Comparison of ENCODE assay signal across 8 cellular contexts in the genomic region with DNA sequence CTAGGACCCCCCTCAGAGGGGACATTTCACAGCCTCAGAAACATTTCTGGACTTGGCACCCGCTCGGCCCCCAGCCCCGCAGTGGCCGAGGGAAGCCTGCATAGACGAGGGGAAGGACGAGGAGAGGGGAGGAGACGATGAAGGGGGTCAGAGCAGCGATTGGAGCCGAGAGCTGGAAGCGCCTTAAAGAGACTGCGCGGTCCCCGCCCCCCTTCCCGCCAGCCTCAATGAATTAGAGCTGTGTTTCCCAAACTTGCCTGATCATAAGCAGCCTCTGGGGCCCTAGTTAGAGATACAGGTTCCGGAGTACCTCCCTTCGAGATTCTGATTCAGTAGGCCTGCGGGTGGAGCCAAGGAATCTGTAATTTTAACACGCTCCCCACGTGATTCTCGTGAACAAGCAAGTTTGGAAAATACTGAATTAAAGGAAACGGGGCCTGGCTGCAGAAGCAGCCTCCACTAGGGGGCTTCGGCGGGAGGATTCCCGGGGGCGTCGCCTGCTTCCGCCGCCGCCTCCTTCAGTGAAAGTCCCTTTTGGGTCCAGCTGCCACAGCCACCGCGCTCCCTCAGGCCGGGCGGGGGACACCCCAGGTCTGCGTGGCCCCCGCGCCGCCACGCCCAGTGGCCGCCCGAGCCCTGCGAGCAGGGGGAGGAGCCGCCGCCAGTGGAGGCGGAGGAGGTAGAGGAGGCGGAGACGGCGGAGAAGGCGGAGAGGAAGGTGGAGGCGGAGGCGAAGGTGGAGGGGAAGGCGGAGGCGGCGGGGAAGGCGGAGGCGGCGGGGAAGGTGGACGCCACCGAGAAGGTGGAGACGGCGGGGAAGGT. TPM values are rescaled to one million over a fixed set of nuclear protein-coding genes. Genes with fewer than 3 reads are reported as not detected.
DNase-seq lines count a peak whose midpoint lies in the region; ATAC-seq, FAIRE-seq and TF ChIP-seq lines count a peak whose summit lies in the region.

TSS of gene USP27X (plus strand) at position 651 of the 822 bp plus-strand sequence. CDS start 824 bp downstream, outside the sequence.

- CTCF ChIA-PET in GM10248 (lab: Yijun Ruan, JAX), result interaction anchor here (0.9 to 1.5 kb wide), 2 partner anchors 9 to 10 kb away, joined by 3 read pairs; no protein-coding TSS in a partner anchor

- H3K4me3 ChIP-seq in pancreas, result peak within 1 kb of the TSS; percentile 31 to 52 (median 42)
- H3K4me3 ChIP-seq in tibial artery, result peak within 1 kb of the TSS; percentile 68 to 80

- DNase-seq in GM10248 (ENCODE audit: extremely low spot score) (peak; percentile 77), HFFc6 (peak; percentile 82), MV-4-11 (lab: John Stamatoyannopoulos, UW) (peak; percentile 54), SKM-1 (lab: John Stamatoyannopoulos, UW; ENCODE audit: unreplicated experiment) (peak; percentile 19), Right ventricle myocardium superior (peak; percentile 83), pancreas (peak; percentile 78 to 92 (median 82)), tibial artery (peak; percentile 76 to 88)
- DNase-seq in activated naive CD8-positive, alpha-beta T cell treated with anti-CD3 and anti-CD28 coated beads for 36 hours, result peak; percentile 76

- H3K27ac Mint-ChIP-seq in HFFc6, result peak within 1 kb of the TSS; percentile 84
- peak within 1 kb of the TSS; percentile 67 for H3K27ac Mint-ChIP-seq in activated naive CD8-positive, alpha-beta T cell treated with anti-CD3 and anti-CD28 coated beads for 36 hours

- POLR2A ChIA-PET in GM10248 (lab: Yijun Ruan, JAX), result no interaction called here

- H3K4me3 Mint-ChIP-seq in HFFc6, result peak within 1 kb of the TSS; percentile 89
- H3K4me3 Mint-ChIP-seq in activated naive CD8-positive, alpha-beta T cell treated with anti-CD3 and anti-CD28 coated beads for 36 hours, result peak within 1 kb of the TSS; percentile 71

- peaks cover 19% of the 10 kb centered on the region for H3K4me1 Mint-ChIP-seq in HFFc6 (ENCODE audit: low read depth)
- H3K4me1 Mint-ChIP-seq in activated naive CD8-positive, alpha-beta T cell treated with anti-CD3 and anti-CD28 coated beads for 36 hours, result peaks cover 16% of the 10 kb centered on the region

- H3K4me1 ChIP-seq in pancreas (no peaks in the 10 kb centered on the region), tibial artery (peaks cover 0 to 34% (median 7%) of the 10 kb centered on the region in 4 donors)

- TF ChIP-seq CTCF in GM10248 (IDR thresholded peaks at IDR 0.05; ENCODE audit: control extremely low read depth, extremely low read depth, low read depth, missing control alignments) (peak; percentile 39), HFFc6 (IDR thresholded peaks at IDR 0.05) (peak; percentile 77), pancreas (IDR thresholded peaks at IDR 0.05) (peak; percentile 19 to 40 (median 26)), tibial artery (IDR thresholded peaks at IDR 0.05) (peak; percentile 49 to 57)

- peak within 1 kb of the TSS; percentile 44 to 79 (median 60) for H3K27ac ChIP-seq in pancreas
- peak within 1 kb of the TSS; percentile 89 to 94 for H3K27ac ChIP-seq in tibial artery

- no peaks in the 10 kb centered on the region for H3K36me3 Mint-ChIP-seq in HFFc6 (ENCODE audit: low read depth)
- no peaks in the 10 kb centered on the region for H3K36me3 Mint-ChIP-seq in activated naive CD8-positive, alpha-beta T cell treated with anti-CD3 and anti-CD28 coated beads for 36 hours

- no peak for FAIRE-seq in pancreas (lab: Jason Lieb, UNC)

- ATAC-seq in Right ventricle myocardium superior (ENCODE audit: poor library complexity) (peak; percentile 96), pancreas (peak; percentile 89 to 93 (median 92))

- no peaks in the 10 kb centered on the region for H3K9me3 Mint-ChIP-seq in HFFc6
- no peaks in the 10 kb centered on the region for H3K9me3 Mint-ChIP-seq in activated naive CD8-positive, alpha-beta T cell treated with anti-CD3 and anti-CD28 coated beads for 36 hours

- H3K27me3 ChIP-seq in pancreas (peaks cover 0 to 3% (median 0%) of the 10 kb centered on the region in 4 donors), tibial artery (no peaks in the 10 kb centered on the region)

- H3K36me3 ChIP-seq in pancreas, result no peaks in the 10 kb centered on the region
- H3K36me3 ChIP-seq in tibial artery, result no peaks in the 10 kb centered on the region

- H3K9me3 ChIP-seq in pancreas (no peaks in the 10 kb centered on the region), tibial artery (no peaks in the 10 kb centered on the region)

- WGBS in pancreas, 2 donors, result 1 to 26% methylated on average over 57 to 60 of the region's 60 CpGs

- no peaks in the 10 kb centered on the region for H3K27me3 Mint-ChIP-seq in HFFc6 (ENCODE audit: insufficient read depth)
- no peaks in the 10 kb centered on the region for H3K27me3 Mint-ChIP-seq in activated naive CD8-positive, alpha-beta T cell treated with anti-CD3 and anti-CD28 coated beads for 36 hours

- intact Hi-C loops in Right ventricle myocardium superior (cut with DNase I) (no loop called here), pancreas (cut with DNase I) (no loop called here), tibial artery (cut with DNase I; ENCODE audit: low total_unique reads) (no loop called here)

RNA-seq across cellular contexts. Expression of gene USP27X, which starts in this region (rescaled TPM):
- total RNA-seq in HFFc6 (2021; fragmentation: NEBNext Ultra II Directional; extraction: Animal tissue kit (Norgen Biotek cat#: 25700)), result 1 to 10 TPM; 1.9 to 2.3 (median 2.0) TPM
- 1 to 10 TPM; 1.7 to 1.8 TPM for total RNA-seq in activated naive CD8-positive, alpha-beta T cell treated with anti-CD3 and anti-CD28 coated beads for 36 hours
- total RNA-seq in Right ventricle myocardium superior (1.9 TPM), pancreas (1 to 10 TPM; 1.2 to 1.9 (median 1.5) TPM)
- 1 to 10 TPM in 1 of 2 donors, under 1 TPM in 1; 0.72 to 5.7 TPM for polyA plus RNA-seq in pancreas

Comparison
In these comparisons a context has a peak if more than half of its experiments do, and no peak if none do; other contexts are left out.
1. Peak in every context shown above with its lines: DNase-seq, ATAC-seq, H3K4me3 ChIP-seq and H3K27ac ChIP-seq.
2. DNase-seq: peak in every context shown above with its lines; median percentile 83 in Right ventricle myocardium superior; 82 in HFFc6; 82 in pancreas; 82 in tibial artery; 77 in GM10248; 76 in activated naive CD8-positive, alpha-beta T cell treated with anti-CD3 and anti-CD28 coated beads for 36 hours; 54 in MV-4-11; 19 in SKM-1.
3. CTCF ChIP-seq: peak in every context shown above with its lines; median percentile 77 in HFFc6; 53 in tibial artery; 39 in GM10248; 26 in pancreas.